Comparison of ENCODE assay signal across 8 cellular contexts in the genomic region with DNA sequence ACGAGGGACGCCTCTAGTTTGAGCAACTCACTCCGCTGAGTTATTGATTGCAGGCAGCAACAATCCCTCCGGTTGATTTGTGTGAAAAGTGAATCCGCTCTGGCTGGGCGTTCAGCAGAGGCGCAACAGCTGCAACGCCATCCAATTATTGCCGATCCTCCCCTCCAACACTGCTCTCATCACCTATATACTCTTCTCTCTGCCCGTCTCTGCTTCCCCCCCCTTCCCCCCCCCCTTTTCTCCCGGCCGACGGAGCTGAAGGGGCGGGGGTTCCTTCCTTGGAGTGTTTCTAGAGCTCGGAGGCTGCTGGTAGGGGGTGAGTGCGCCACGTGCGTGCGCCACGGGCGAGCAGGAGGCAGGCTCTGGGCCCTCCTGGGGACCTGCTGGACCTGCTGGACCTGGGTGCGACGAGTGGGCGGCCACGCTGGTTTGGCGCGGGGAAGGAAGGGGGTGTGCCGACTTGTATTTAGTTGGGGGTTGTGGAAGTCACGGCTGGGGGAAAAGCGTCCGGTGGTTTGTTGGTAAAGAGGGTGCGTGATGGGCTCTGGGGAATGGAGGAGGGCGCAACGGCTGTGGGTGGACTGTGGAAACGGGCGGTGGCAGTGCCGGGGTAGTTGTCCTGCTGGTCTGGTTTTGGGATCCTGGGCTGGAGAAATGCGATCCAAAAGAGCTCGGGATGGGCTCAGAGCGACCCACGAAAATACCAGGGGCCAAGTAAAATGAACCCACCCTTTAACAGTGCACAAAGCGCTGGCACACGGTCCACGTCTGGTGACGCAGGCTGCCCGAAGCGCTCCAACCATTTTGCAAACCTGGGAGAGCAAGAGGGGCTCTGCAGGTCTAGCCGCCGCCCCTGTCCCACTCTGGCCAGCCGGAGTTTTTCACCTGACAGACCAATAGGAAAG. TPM values are rescaled to one million over a fixed set of nuclear protein-coding genes. Genes with fewer than 3 reads are reported as not detected.
DNase-seq lines count a peak whose midpoint lies in the region; ATAC-seq and TF ChIP-seq lines count a peak whose summit lies in the region.

No MANE protein-coding gene starts in this region.

- no CpG with 5 or more reads among the region's 50 CpGs for WGBS in iPS DF 6.9 (ENCODE audit: insufficient coverage, insufficient read length)

- TF ChIP-seq CTCF in AG04449 (IDR thresholded peaks at IDR 0.05; ENCODE audit: insufficient read depth, low read length, missing control alignments) (no peak), retinal pigment epithelial cell (conservative IDR thresholded peaks at IDR 0.05; ENCODE audit: low read depth, low read length) (no peak)

- H3K9me3 ChIP-seq in iPS DF 6.9 (ENCODE audit: control insufficient read depth, insufficient read depth, low read length) = no peaks in the 10 kb centered on the region

- H3K27ac ChIP-seq in angular gyrus (ENCODE audit: low read depth, low read length) = peak overlapping the region; percentile 89
- no peak overlapping the region for H3K27ac ChIP-seq in iPS DF 6.9 (ENCODE audit: low read length)

- no peaks in the 10 kb centered on the region; the same call in 1 of the 2 replicates for H3K4me1 ChIP-seq in iPS DF 6.9 (ENCODE audit: control insufficient read depth, insufficient read depth, low read length)

- DNase-seq in AG04449 (ENCODE audit: low read depth, low spot score) (no peak), M059J (ENCODE audit: low read depth) (peak; percentile 22), iPS DF 6.9 (ENCODE audit: low read depth, low spot score) (no peak), retinal pigment epithelial cell (ENCODE audit: low read depth) (no peak), T-helper 2 cell (no peak)
- DNase-seq in activated CD4-positive, alpha-beta T cell treated with anti-CD3 and anti-CD28 coated beads, Interleukin-2, amount 50 U/mL, for 1 hour = no peak

- peaks cover 2% of the 10 kb centered on the region; the same call in 1 of the 2 replicates for H3K27me3 ChIP-seq in iPS DF 6.9 (ENCODE audit: control insufficient read depth, insufficient read depth, low read length)

- CTCF ChIA-PET in AG04449 (lab: Yijun Ruan, JAX) = interaction anchor here (3.2 kb wide), 1 partner anchor 161 kb away, joined by 15 read pairs; no protein-coding TSS in a partner anchor

- peak; percentile 37 for ATAC-seq in GM19328 (IDR thresholded peaks at IDR 0.05; ENCODE audit: unreplicated experiment)

- no peaks in the 10 kb centered on the region for H3K36me3 ChIP-seq in iPS DF 6.9 (ENCODE audit: control insufficient read depth, insufficient read depth, low read length)

- POLR2A ChIA-PET in AG04449 (lab: Yijun Ruan, JAX) = no interaction called here

- peak overlapping the region; percentile 62 for H3K4me3 ChIP-seq in AG04449 (ENCODE audit: low read depth, low read length)
- peak overlapping the region; percentile 73 for H3K4me3 ChIP-seq in iPS DF 6.9 (ENCODE audit: low read length)
- peak overlapping the region; percentile 65 for H3K4me3 ChIP-seq in retinal pigment epithelial cell (ENCODE audit: low read length)

RNA-seq across cellular contexts. Expression of a gene that starts 6.4 kb away (rescaled TPM):
- 7.6 and 7.7 TPM in 2 replicates for total RNA-seq in M059J (2014; rRNA removed; shearing (Covaris generic))
